16 cellular contexts compared by ENCODE assay signal in the genomic region with DNA sequence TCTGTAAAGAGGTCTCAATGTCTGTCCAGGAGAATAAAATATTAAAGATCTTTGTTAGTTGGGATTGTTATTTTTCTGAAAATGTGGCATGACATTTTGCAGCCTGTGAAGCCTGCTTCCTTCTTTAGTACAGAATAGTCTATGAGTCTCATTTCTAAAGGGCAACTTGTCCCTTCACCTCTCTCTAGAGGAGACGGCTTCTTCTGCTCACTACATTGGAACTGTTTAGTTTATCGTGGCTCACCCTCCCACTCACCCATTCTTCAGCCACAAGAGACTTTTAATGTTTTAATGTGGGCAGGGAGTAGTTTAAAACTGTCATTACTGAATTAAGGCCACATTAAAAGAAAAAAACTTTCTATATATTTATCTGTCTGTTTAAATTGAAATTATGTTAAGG.
DNase-seq lines count a peak whose midpoint lies in the region; ATAC-seq and TF ChIP-seq lines count a peak whose summit lies in the region.
"Had no signal": no experiment of that assay in that cellular context is flagged by ENCODE, and none has a peak within 500 bp of the region (broad histone marks: within the 10 kb centered on the region; RNA-seq: fewer than 3 reads in every experiment).

No MANE protein-coding gene starts in this region.

- H3K4me3 Mint-ChIP-seq in osteocyte (ENCODE audit: unreplicated experiment), result no peak overlapping the region
- H3K4me3 Mint-ChIP-seq: CD4-positive, alpha-beta memory T cell had no signal

- H3K9me3 Mint-ChIP-seq in osteocyte (ENCODE audit: unreplicated experiment), result no peaks in the 10 kb centered on the region

- TF ChIP-seq CTCF in osteocyte (IDR thresholded peaks at IDR 0.05) (no peak), foreskin fibroblast (IDR thresholded peaks at IDR 0.05; ENCODE audit: low read depth, low read length) (no peak)

- peak overlapping the region; percentile 57 for H3K27ac ChIP-seq in SJSA1
- H3K27ac ChIP-seq: A549, C4-2B had no signal

- peaks cover 36% of the 10 kb centered on the region for H3K4me1 ChIP-seq in SJSA1 (replicated peaks)
- H3K4me1 ChIP-seq: A549, BE2C had no signal

- ATAC-seq in stimulated activated naive CD8-positive, alpha-beta T cell treated with anti-CD3 and anti-CD28 coated beads, Interleukin-15, Interleukin-2, amounts not matched to agents 100 U/mL and 50 U/mL, for 24 hours, result peak; percentile 87
- ATAC-seq: A549 had no signal

- H3K9me3 ChIP-seq in SJSA1 (replicated peaks), result no peaks in the 10 kb centered on the region
- H3K9me3 ChIP-seq: A549, BE2C had no signal

- DNase-seq in SJSA1 (ENCODE audit: low read depth in 1 of 2, low spot score in 2 of 2) (no peak), astrocyte of the hippocampus (ENCODE audit: low read depth, low spot score) (peak; percentile 5), osteocyte (ENCODE audit: extremely low spot score, unreplicated experiment) (no peak), foreskin fibroblast (no peak), posterior vena cava (ENCODE audit: low spot score) (no peak), iPS-NIHi7 (ENCODE audit: extremely low spot score) (no peak)
- no peak for DNase-seq in stimulated activated naive CD8-positive, alpha-beta T cell treated with anti-CD3 and anti-CD28 coated beads, Interleukin-15, Interleukin-2, amounts not matched to agents 100 U/mL and 50 U/mL, for 24 hours
- DNase-seq: BE2C; CD4-positive, alpha-beta memory T cell; COR-L47; DMS153; DMS79 treated with DMSO at 0.1 percent for 48 hours; EL; HCEC 1CT had no signal

- peaks cover 45% of the 10 kb centered on the region for H3K4me1 Mint-ChIP-seq in osteocyte (ENCODE audit: unreplicated experiment)
- H3K4me1 Mint-ChIP-seq: CD4-positive, alpha-beta memory T cell had no signal

- H3K36me3 ChIP-seq in SJSA1, result no peaks in the 10 kb centered on the region
- H3K36me3 ChIP-seq: BE2C had no signal

- H3K27ac Mint-ChIP-seq in osteocyte (ENCODE audit: unreplicated experiment), result peak overlapping the region; percentile 8
- H3K27ac Mint-ChIP-seq: CD4-positive, alpha-beta memory T cell had no signal

- intact Hi-C loops in posterior vena cava (cut with DNase I), result no loop called here

- no peaks in the 10 kb centered on the region for H3K27me3 Mint-ChIP-seq in osteocyte (ENCODE audit: unreplicated experiment)
- H3K27me3 Mint-ChIP-seq: CD4-positive, alpha-beta memory T cell had no signal

- no peaks in the 10 kb centered on the region for H3K27me3 ChIP-seq in SJSA1 (replicated peaks)
- H3K27me3 ChIP-seq: BE2C had no signal

- H3K4me3 ChIP-seq in SJSA1, result no peak overlapping the region
- H3K4me3 ChIP-seq in foreskin fibroblast (ENCODE audit: low read depth in 1 of 2, low read length in 2 of 2), result no peak overlapping the region
- H3K4me3 ChIP-seq: A549 had no signal

- H3K36me3 Mint-ChIP-seq in osteocyte (ENCODE audit: unreplicated experiment), result no peaks in the 10 kb centered on the region
